In the genomic region with DNA sequence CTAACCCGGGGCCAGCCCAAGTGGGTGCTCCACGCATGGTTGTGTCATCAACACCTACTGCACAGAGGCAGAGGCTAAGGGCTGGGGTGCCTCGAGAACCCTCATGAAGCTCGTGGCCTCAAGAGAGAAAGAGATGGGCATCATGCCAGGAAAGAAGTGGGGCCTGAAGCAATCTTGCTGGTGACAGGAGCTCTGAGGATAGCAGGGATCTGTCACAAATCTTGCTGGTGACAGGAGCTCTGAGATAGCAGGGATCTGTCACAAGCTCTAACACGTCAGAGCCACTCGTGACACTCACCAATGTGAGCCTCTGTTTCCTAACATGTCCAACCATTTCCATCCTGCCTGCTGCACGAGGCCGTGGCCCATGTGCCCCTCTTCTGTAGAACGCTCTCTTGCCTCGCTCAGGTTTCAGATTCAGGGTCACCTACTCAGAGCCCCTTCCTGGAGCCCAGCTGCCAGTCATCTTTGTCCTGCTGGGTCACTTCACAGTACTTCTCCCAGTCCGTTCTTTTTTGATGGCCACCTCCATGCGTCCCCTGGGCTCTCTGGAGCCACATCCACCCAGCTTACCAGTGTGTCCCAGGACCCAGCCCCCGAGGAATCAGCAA, we compare ENCODE assay signal across 31 cellular contexts. TPM values are rescaled to one million over a fixed set of nuclear protein-coding genes. Genes with fewer than 3 reads are reported as not detected.
DNase-seq lines count a peak whose midpoint lies in the region; ATAC-seq and TF ChIP-seq lines count a peak whose summit lies in the region.
"Had no signal": no experiment of that assay in that cellular context is flagged by ENCODE, and none has a peak within 500 bp of the region (broad histone marks: within the 10 kb centered on the region; RNA-seq: fewer than 3 reads in every experiment).

No MANE protein-coding gene starts in this region.

- H3K27ac Mint-ChIP-seq in dendritic cell treated with granulocyte-macrophage colony-stimulating factor and Interleukin-4, amounts not matched to agents 40 ng/mL and 50 ng/mL, for 4 days: peak overlapping the region; percentile 18
- no peak overlapping the region for H3K27ac Mint-ChIP-seq in CD8-positive, alpha-beta T cell
- H3K27ac Mint-ChIP-seq: CD8-positive, alpha-beta memory T cell; GM23338; T-helper 17 cell had no signal

- no peaks in the 10 kb centered on the region for H3K36me3 ChIP-seq in CD8-positive, alpha-beta T cell (ENCODE audit: insufficient read depth, low read length)
- H3K36me3 ChIP-seq: MG63, Peyer's patch, SJSA1, upper lobe of left lung had no signal

- H3K4me1 ChIP-seq in CD8-positive, alpha-beta T cell (ENCODE audit: insufficient read depth, low read length): no peaks in the 10 kb centered on the region
- H3K4me1 ChIP-seq: Peyer's patch, psoas muscle, SJSA1, upper lobe of left lung had no signal

- CTCF ChIA-PET in CD8-positive, alpha-beta T cell (lab: Charles Lee): interaction anchor here (1.1 to 1.6 kb wide), 2 partner anchors 9 to 347 kb away, joined by 3 to 4 read pairs; no protein-coding TSS in a partner anchor

- no peaks in the 10 kb centered on the region for H3K4me1 Mint-ChIP-seq in dendritic cell treated with granulocyte-macrophage colony-stimulating factor and Interleukin-4, amounts not matched to agents 40 ng/mL and 50 ng/mL, for 4 days (ENCODE audit: low read depth)
- H3K4me1 Mint-ChIP-seq in CD8-positive, alpha-beta T cell (ENCODE audit: low read depth): no peaks in the 10 kb centered on the region
- H3K4me1 Mint-ChIP-seq: CD8-positive, alpha-beta memory T cell; T-helper 17 cell had no signal

- H3K27me3 Mint-ChIP-seq in dendritic cell treated with granulocyte-macrophage colony-stimulating factor and Interleukin-4, amounts not matched to agents 40 ng/mL and 50 ng/mL, for 4 days: no peaks in the 10 kb centered on the region
- H3K27me3 Mint-ChIP-seq in CD8-positive, alpha-beta T cell (ENCODE audit: low read depth): no peaks in the 10 kb centered on the region
- H3K27me3 Mint-ChIP-seq: T-helper 17 cell had no signal

- DNase-seq in DMS 273 (lab: John Stamatoyannopoulos, UW; ENCODE audit: unreplicated experiment) (peak; percentile 25), DMS 273 treated with DMSO at 0.1 percent for 48 hours (lab: John Stamatoyannopoulos, UW) (no peak), NCI-H1105 (lab: John Stamatoyannopoulos, UW) (peak; percentile 44), inferior parietal cortex (ENCODE audit: extremely low spot score) (peak; percentile 5), dermis blood vessel endothelial cell (no peak)
- no peak for DNase-seq in activated CD4-positive, alpha-beta T cell treated with anti-CD3 and anti-CD28 coated beads for 1 hour
- DNase-seq in CD8-positive, alpha-beta T cell: no peak
- DNase-seq: activated CD4-positive, alpha-beta T cell treated with anti-CD3 and anti-CD28 coated beads for 48 hours; activated naive CD4-positive, alpha-beta T cell; activated T-cell treated with anti-CD3 and anti-CD28 coated beads, Interleukin-2, amount 50 U/mL, for 48 hours; CD8-positive, alpha-beta memory T cell; cortex of kidney; GDM1; islet precursor cell; MG63; NCI-H187; NK-92 treated with Interleukin-12 subunit alpha and Interleukin-12 subunit beta, amount 100 ng/mL, for 24 hours; Peyer's patch; psoas muscle; small intestine; stimulated activated CD4-positive, alpha-beta T cell treated with anti-CD3 and anti-CD28 coated beads, Interleukin-1b, Interleukin-23, amount 100 ng/mL, for 48 hours; T-helper 17 cell; upper lobe of left lung had no signal

- H3K36me3 Mint-ChIP-seq in dendritic cell treated with granulocyte-macrophage colony-stimulating factor and Interleukin-4, amounts not matched to agents 40 ng/mL and 50 ng/mL, for 4 days (ENCODE audit: low read depth): no peaks in the 10 kb centered on the region
- no peaks in the 10 kb centered on the region for H3K36me3 Mint-ChIP-seq in CD8-positive, alpha-beta T cell
- H3K36me3 Mint-ChIP-seq: CD8-positive, alpha-beta memory T cell had no signal

- no peak for ATAC-seq in CD8-positive, alpha-beta T cell
- ATAC-seq: GM23338, psoas muscle, T-helper 17 cell had no signal

- no peak overlapping the region for H3K4me3 ChIP-seq in CD8-positive, alpha-beta T cell (ENCODE audit: low read depth, low read length)
- H3K4me3 ChIP-seq: GM23338, MG63, Peyer's patch, psoas muscle, SJSA1, upper lobe of left lung had no signal

- no peaks in the 10 kb centered on the region for H3K27me3 ChIP-seq in CD8-positive, alpha-beta T cell (ENCODE audit: insufficient read depth, low read length)
- H3K27me3 ChIP-seq: MG63, Peyer's patch, SJSA1, upper lobe of left lung had no signal

- no peak overlapping the region for H3K27ac ChIP-seq in CD8-positive, alpha-beta T cell (ENCODE audit: low read depth, low read length)
- H3K27ac ChIP-seq: 22Rv1, Peyer's patch, psoas muscle, SJSA1, upper lobe of left lung had no signal

- no peak for TF ChIP-seq CTCF in CD8-positive, alpha-beta T cell (IDR thresholded peaks at IDR 0.05)

- no peak overlapping the region for H3K4me3 Mint-ChIP-seq in dendritic cell treated with granulocyte-macrophage colony-stimulating factor and Interleukin-4, amounts not matched to agents 40 ng/mL and 50 ng/mL, for 4 days
- H3K4me3 Mint-ChIP-seq in CD8-positive, alpha-beta T cell: no peak overlapping the region
- H3K4me3 Mint-ChIP-seq: GM23338, T-helper 17 cell had no signal

- no peaks in the 10 kb centered on the region for H3K9me3 Mint-ChIP-seq in dendritic cell treated with granulocyte-macrophage colony-stimulating factor and Interleukin-4, amounts not matched to agents 40 ng/mL and 50 ng/mL, for 4 days
- H3K9me3 Mint-ChIP-seq in CD8-positive, alpha-beta T cell: no peaks in the 10 kb centered on the region
- H3K9me3 Mint-ChIP-seq: CD8-positive, alpha-beta memory T cell had no signal

- H3K9me3 ChIP-seq in CD8-positive, alpha-beta T cell (ENCODE audit: low read length): no peaks in the 10 kb centered on the region
- H3K9me3 ChIP-seq: MG63, Peyer's patch, psoas muscle, SJSA1 had no signal

- POLR2A ChIA-PET in CD8-positive, alpha-beta T cell (lab: Charles Lee): no interaction called here

- intact Hi-C loops in dendritic cell treated with granulocyte-macrophage colony-stimulating factor and Interleukin-4, amounts not matched to agents 40 ng/mL and 50 ng/mL, for 4 days (cut with micrococcal nuclease): no loop called here
- intact Hi-C loops in CD8-positive, alpha-beta T cell (cut with DNase I, micrococcal nuclease): no loop called here

RNA-seq across cellular contexts. Expression of a gene that starts 21.1 kb away (rescaled TPM):
- not detected for total RNA-seq in CD8-positive, alpha-beta T cell
- total RNA-seq in dermis blood vessel endothelial cell: not detected in 2 replicates
- total RNA-seq: CD8-positive, alpha-beta memory T cell; fibroblast of lung; GM23338; HT-29; lung microvascular endothelial cell; NCI-H460; Peyer's patch; psoas muscle; SJSA1; T-helper 17 cell had no signal

RNA-seq across cellular contexts. Expression of a gene that starts 31.2 kb away (rescaled TPM):
- under 1 TPM; 0.19 to 0.24 TPM for total RNA-seq in CD8-positive, alpha-beta T cell
- total RNA-seq in dermis blood vessel endothelial cell: 0.51 and 0.70 TPM in 2 replicates
- total RNA-seq: HT-29, SJSA1 had no signal

RNA-seq across cellular contexts. Expression of a gene that starts 46.1 kb away (rescaled TPM):
- total RNA-seq in CD8-positive, alpha-beta T cell: 10 to 100 TPM; 11.3 to 11.6 TPM
- total RNA-seq in dermis blood vessel endothelial cell: 5.3 and 7.3 TPM in 2 replicates

RNA-seq across cellular contexts. Expression of a gene that starts 58.5 kb away (rescaled TPM):
- total RNA-seq in CD8-positive, alpha-beta T cell: not detected
- total RNA-seq in dermis blood vessel endothelial cell: not detected in 2 replicates
- total RNA-seq: CD8-positive, alpha-beta memory T cell; fibroblast of lung; HT-29; lung microvascular endothelial cell; NCI-H460; Peyer's patch; psoas muscle; SJSA1; T-helper 17 cell; upper lobe of left lung had no signal

Comparison
In these comparisons a context has a peak if more than half of its experiments do, and no peak if none do; other contexts are left out.
1. DNase-seq: peak in DMS 273 (single experiment), NCI-H1105 (single experiment) and inferior parietal cortex (single experiment); none in DMS 273 treated with DMSO at 0.1 percent for 48 hours (single experiment), activated CD4-positive, alpha-beta T cell treated with anti-CD3 and anti-CD28 coated beads for 1 hour (single experiment), CD8-positive, alpha-beta T cell (0 of 7) and dermis blood vessel endothelial cell (single experiment).